20 cellular contexts compared by ENCODE assay signal in genomic region chr6:87654117-87654516, GRCh38. TPM values are rescaled to one million over a fixed set of nuclear protein-coding genes. Genes with fewer than 3 reads are reported as not detected.
DNase-seq lines count a peak whose midpoint lies in the region; ATAC-seq and TF ChIP-seq lines count a peak whose summit lies in the region.
"Had no signal": no experiment of that assay in that cellular context is flagged by ENCODE, and none has a peak within 500 bp of the region (broad histone marks: within the 10 kb centered on the region; RNA-seq: fewer than 3 reads in every experiment).

No MANE protein-coding gene starts in this region.

- peak overlapping the region; percentile 40 for H3K27ac ChIP-seq in neural progenitor cell
- H3K27ac ChIP-seq: KMS-11, SK-N-MC had no signal

- H3F3A ChIP-seq in neural progenitor cell (ENCODE audit: low read depth) = peaks cover 3% of the 10 kb centered on the region

- intact Hi-C loops in activated CD4-positive, alpha-beta T cell treated with anti-CD3 and anti-CD28 coated beads, Interleukin-2, amount 10 ng/mL, durations not matched to agents 24 days and 14 days (cut with micrococcal nuclease) = loop anchor here (10.0 kb wide), 1 partner anchor 59 kb away; the partner anchor contains the start of gene ORC3

- TF ChIP-seq CTCF in HFFc6 (IDR thresholded peaks at IDR 0.05) (no peak), neural progenitor cell (IDR thresholded peaks at IDR 0.05) (no peak)

- peaks cover 6% of the 10 kb centered on the region for H3K9me3 Mint-ChIP-seq in activated CD4-positive, alpha-beta T cell treated with anti-CD3 and anti-CD28 coated beads, Interleukin-2, amount 10 ng/mL, durations not matched to agents 24 days and 14 days
- no peaks in the 10 kb centered on the region for H3K9me3 Mint-ChIP-seq in HFFc6
- no peaks in the 10 kb centered on the region for H3K9me3 Mint-ChIP-seq in activated T-helper 17 cell treated with anti-CD3 and anti-CD28 coated beads, Interleukin-2, amount 50 U/mL, for 72 hours
- no peaks in the 10 kb centered on the region for H3K9me3 Mint-ChIP-seq in neural progenitor cell

- H3K9ac ChIP-seq in neural progenitor cell = no peak overlapping the region
- H3K9ac ChIP-seq: KMS-11 had no signal

- no peak overlapping the region for H3K4me3 ChIP-seq in neural progenitor cell
- H3K4me3 ChIP-seq: SK-N-MC had no signal

- no peak overlapping the region for H3K4me2 ChIP-seq in neural progenitor cell
- H3K4me2 ChIP-seq: KMS-11 had no signal

- no peaks in the 10 kb centered on the region for H4K20me1 ChIP-seq in neural progenitor cell (ENCODE audit: low read depth)

- H3K4me1 ChIP-seq in neural progenitor cell = peaks cover 19% of the 10 kb centered on the region
- H3K4me1 ChIP-seq: Caco-2 had no signal

- peaks cover 46% of the 10 kb centered on the region for H3K36me3 Mint-ChIP-seq in activated CD4-positive, alpha-beta T cell treated with anti-CD3 and anti-CD28 coated beads, Interleukin-2, amount 10 ng/mL, durations not matched to agents 24 days and 14 days (ENCODE audit: low read depth)
- H3K36me3 Mint-ChIP-seq in HFFc6 (ENCODE audit: low read depth) (peaks cover 35% of the 10 kb centered on the region), neural progenitor cell (peaks cover 19% of the 10 kb centered on the region)
- peaks cover 62% of the 10 kb centered on the region for H3K36me3 Mint-ChIP-seq in activated T-helper 17 cell treated with anti-CD3 and anti-CD28 coated beads, Interleukin-2, amount 50 U/mL, for 72 hours (ENCODE audit: low read depth)

- peaks cover 7% of the 10 kb centered on the region for H3K36me3 ChIP-seq in neural progenitor cell

- H3K27me3 ChIP-seq in neural progenitor cell = no peaks in the 10 kb centered on the region

- H3K27ac Mint-ChIP-seq in activated CD4-positive, alpha-beta T cell treated with anti-CD3 and anti-CD28 coated beads, Interleukin-2, amount 10 ng/mL, durations not matched to agents 24 days and 14 days = peak overlapping the region; percentile 49
- H3K27ac Mint-ChIP-seq in HFFc6 = peak overlapping the region; percentile 24; the same call in 1 of the 2 replicates
- peak overlapping the region; percentile 74 for H3K27ac Mint-ChIP-seq in activated T-helper 17 cell treated with anti-CD3 and anti-CD28 coated beads, Interleukin-2, amount 50 U/mL, for 72 hours
- H3K27ac Mint-ChIP-seq in neural progenitor cell = no peak overlapping the region
- H3K27ac Mint-ChIP-seq: B cell had no signal

- H3K4me1 Mint-ChIP-seq in activated CD4-positive, alpha-beta T cell treated with anti-CD3 and anti-CD28 coated beads, Interleukin-2, amount 10 ng/mL, durations not matched to agents 24 days and 14 days = peaks cover 30% of the 10 kb centered on the region
- H3K4me1 Mint-ChIP-seq in HFFc6 (ENCODE audit: low read depth) (peaks cover 50% of the 10 kb centered on the region), neural progenitor cell (peaks cover 3% of the 10 kb centered on the region)
- peaks cover 29% of the 10 kb centered on the region for H3K4me1 Mint-ChIP-seq in activated T-helper 17 cell treated with anti-CD3 and anti-CD28 coated beads, Interleukin-2, amount 50 U/mL, for 72 hours

- no peaks in the 10 kb centered on the region for H3K79me2 ChIP-seq in neural progenitor cell (ENCODE audit: low read depth)

- H3K4me3 Mint-ChIP-seq in activated CD4-positive, alpha-beta T cell treated with anti-CD3 and anti-CD28 coated beads, Interleukin-2, amount 10 ng/mL, durations not matched to agents 24 days and 14 days = no peak overlapping the region
- H3K4me3 Mint-ChIP-seq in HFFc6 (no peak overlapping the region), neural progenitor cell (no peak overlapping the region)
- H3K4me3 Mint-ChIP-seq in activated T-helper 17 cell treated with anti-CD3 and anti-CD28 coated beads, Interleukin-2, amount 50 U/mL, for 72 hours = no peak overlapping the region
- H3K4me3 Mint-ChIP-seq: B cell had no signal

- no peak overlapping the region for H2AFZ ChIP-seq in neural progenitor cell (replicated peaks)

- DNase-seq in activated CD4-positive, alpha-beta T cell treated with anti-CD3 and anti-CD28 coated beads, Interleukin-2, amount 10 ng/mL, durations not matched to agents 24 days and 14 days = no peak
- DNase-seq in activated CD4-positive, alpha-beta T cell treated with anti-CD3 and anti-CD28 coated beads, Interleukin-2, amount 50 U/mL, for 48 hours = no peak
- no peak for DNase-seq in HFFc6
- no peak for DNase-seq in neural progenitor cell (ENCODE audit: low spot score)
- DNase-seq in SW 1271 (lab: John Stamatoyannopoulos, UW) = no peak
- DNase-seq in inferior parietal cortex (ENCODE audit: extremely low spot score) = no peak
- DNase-seq: 8988T, Caco-2, GDM1, MV-4-11, NCI-H1694 treated with DMSO at 0.1 percent for 48 hours, NCI-H2107, NCI-H2227 treated with DMSO at 0.1 percent for 48 hours, NCI-H510A treated with DMSO at 0.1 percent for 48 hours, SHP77 had no signal

- no peaks in the 10 kb centered on the region for H3K9me3 ChIP-seq in neural progenitor cell (ENCODE audit: low read depth)
- H3K9me3 ChIP-seq: Caco-2 had no signal

- H3K27me3 Mint-ChIP-seq in activated CD4-positive, alpha-beta T cell treated with anti-CD3 and anti-CD28 coated beads, Interleukin-2, amount 10 ng/mL, durations not matched to agents 24 days and 14 days = no peaks in the 10 kb centered on the region
- 0 out of 2 replicates have a peak, but pooled peaks cover 2% of the 10 kb centered on the region for H3K27me3 Mint-ChIP-seq in HFFc6 (ENCODE audit: insufficient read depth)
- no peaks in the 10 kb centered on the region for H3K27me3 Mint-ChIP-seq in activated T-helper 17 cell treated with anti-CD3 and anti-CD28 coated beads, Interleukin-2, amount 50 U/mL, for 72 hours
- H3K27me3 Mint-ChIP-seq in neural progenitor cell (ENCODE audit: insufficient read depth, low read depth) = no peaks in the 10 kb centered on the region
- H3K27me3 Mint-ChIP-seq: B cell had no signal

- ATAC-seq in activated T-helper 17 cell treated with anti-CD3 and anti-CD28 coated beads, Interleukin-2, amount 50 U/mL, for 72 hours (replicated peaks) = no peak
- ATAC-seq in GM18519 (IDR thresholded peaks at IDR 0.05; ENCODE audit: low FRiP score, unreplicated experiment) = no peak

RNA-seq across cellular contexts. Expression of gene AKIRIN2, which starts 47.9 kb away (rescaled TPM):
- 39.6 and 43.8 TPM in 2 replicates for total RNA-seq in activated CD4-positive, alpha-beta T cell treated with anti-CD3 and anti-CD28 coated beads, Interleukin-2, amount 10 ng/mL, durations not matched to agents 24 days and 14 days
- 10 to 100 TPM; 47.0 to 63.1 (median 55.8) TPM for total RNA-seq in HFFc6 (2021; fragmentation: NEBNext Ultra II Directional; extraction: Animal tissue kit (Norgen Biotek cat#: 25700))
- total RNA-seq in activated T-helper 17 cell treated with anti-CD3 and anti-CD28 coated beads, Interleukin-2, amount 50 U/mL, for 72 hours = 10 to 100 TPM; 80.5 to 82.2 TPM
- total RNA-seq in neural progenitor cell (ENCODE audit: low replicate concordance) = 46.2 and 76.7 TPM in 2 replicates
